13 cellular contexts compared by ENCODE assay signal in genomic region chr12:82797480-82797879, GRCh38.
DNase-seq lines count a peak whose midpoint lies in the region; ATAC-seq lines count a peak whose summit lies in the region.
"Had no signal": no experiment of that assay in that cellular context is flagged by ENCODE, and none has a peak within 500 bp of the region (broad histone marks: within the 10 kb centered on the region; RNA-seq: fewer than 3 reads in every experiment).

No MANE protein-coding gene starts in this region.

- DNase-seq in DMS53 (lab: John Stamatoyannopoulos, UW) (peak; percentile 19), DMS53 treated with DMSO at 0.1 percent for 48 hours (lab: John Stamatoyannopoulos, UW; ENCODE audit: unreplicated experiment) (no peak), amniotic epithelial cell (ENCODE audit: low read depth) (peak; percentile 14), left lobe of liver (ENCODE audit: low spot score) (no peak), pons (ENCODE audit: low spot score) (no peak)
- DNase-seq: AML-193; Caco-2; Calu3; CD4-positive, alpha-beta T cell; CD8-positive, alpha-beta T cell; DMS79 treated with DMSO at 0.1 percent for 48 hours; GF-D8 had no signal

- no peak for ATAC-seq in left lobe of liver
- ATAC-seq: A549; CD8-positive, alpha-beta T cell had no signal

Comparison
In these comparisons a context has a peak if more than half of its experiments do, and no peak if none do; other contexts are left out.
1. DNase-seq: peak in DMS53 (single experiment) and amniotic epithelial cell (single experiment); none in DMS53 treated with DMSO at 0.1 percent for 48 hours (single experiment), left lobe of liver (single experiment) and pons (single experiment).